25 cellular contexts compared by ENCODE assay signal in the genomic region with DNA sequence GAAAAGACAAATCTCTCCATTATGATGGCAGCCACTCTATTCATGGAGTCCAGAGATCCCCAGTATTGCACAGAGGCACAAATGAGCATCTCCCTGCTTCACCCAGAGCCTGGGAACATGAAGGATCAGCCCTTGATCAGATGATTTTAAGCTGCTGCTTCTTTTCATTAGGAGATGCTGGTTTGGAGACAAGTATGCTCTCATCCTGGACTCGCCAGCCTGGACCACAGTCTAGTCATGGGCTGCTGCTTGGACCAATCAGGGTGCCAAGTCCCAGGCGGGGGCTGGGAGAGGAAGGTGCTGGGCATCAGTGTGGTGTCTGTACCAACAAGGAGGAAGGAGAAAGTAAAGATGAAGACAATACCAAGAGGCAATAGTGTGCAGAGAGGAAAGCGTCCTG.
"Had no signal": no experiment of that assay in that cellular context is flagged by ENCODE, and none has a peak within 500 bp of the region (broad histone marks: within the 10 kb centered on the region; RNA-seq: fewer than 3 reads in every experiment).

No MANE protein-coding gene starts in this region.

- H3K27ac ChIP-seq: colonic mucosa, coronary artery, dorsolateral prefrontal cortex, epithelial cell of prostate, esophagus muscularis mucosa, esophagus squamous epithelium, foreskin keratinocyte, gastrocnemius medialis, gastroesophageal sphincter, heart left ventricle, heart right ventricle had no signal

- H3K27ac Mint-ChIP-seq: dendritic cell treated with granulocyte-macrophage colony-stimulating factor and Interleukin-4, amounts not matched to agents 40 ng/mL and 50 ng/mL, for 4 days; effector memory CD8-positive, alpha-beta T cell; endodermal cell had no signal

- H3K27me3 ChIP-seq: colonic mucosa, esophagus muscularis mucosa, esophagus squamous epithelium, foreskin keratinocyte, gastroesophageal sphincter had no signal

- DNase-seq: colonic mucosa; cortex of kidney; dermis blood vessel endothelial cell; dorsolateral prefrontal cortex; effector CD4-positive, alpha-beta T cell; effector CD8-positive, alpha-beta T cell; effector memory CD4-positive, alpha-beta T cell; effector memory CD8-positive, alpha-beta T cell; endodermal cell; erythroblast; esophagus squamous epithelium; foreskin fibroblast; foreskin keratinocyte; foreskin melanocyte; gastrocnemius medialis; glutamatergic neuron; head of caudate nucleus; heart left ventricle; heart right ventricle had no signal

- H3K4me3 ChIP-seq: colonic mucosa, coronary artery, dorsolateral prefrontal cortex, esophagus muscularis mucosa, esophagus squamous epithelium, gastrocnemius medialis, gastroesophageal sphincter, heart left ventricle, heart right ventricle had no signal

- H3K4me1 ChIP-seq: colonic mucosa, esophagus muscularis mucosa, foreskin keratinocyte, gastrocnemius medialis, gastroesophageal sphincter, heart left ventricle, heart right ventricle had no signal

- H3K4me3 Mint-ChIP-seq: dendritic cell treated with granulocyte-macrophage colony-stimulating factor and Interleukin-4, amounts not matched to agents 40 ng/mL and 50 ng/mL, for 4 days; effector memory CD8-positive, alpha-beta T cell; endodermal cell had no signal

- ATAC-seq: effector memory CD8-positive, alpha-beta T cell; esophagus mucosa; foreskin keratinocyte; gastrocnemius medialis; gastroesophageal sphincter; heart left ventricle; heart right ventricle had no signal

- H3K36me3 ChIP-seq: colonic mucosa, esophagus muscularis mucosa, esophagus squamous epithelium, gastrocnemius medialis, gastroesophageal sphincter, heart left ventricle, heart right ventricle had no signal

- H3K4me1 Mint-ChIP-seq: endodermal cell had no signal

- H3K9me3 Mint-ChIP-seq: dendritic cell treated with granulocyte-macrophage colony-stimulating factor and Interleukin-4, amounts not matched to agents 40 ng/mL and 50 ng/mL, for 4 days; effector memory CD8-positive, alpha-beta T cell; endodermal cell had no signal

- H3K27me3 Mint-ChIP-seq: dendritic cell treated with granulocyte-macrophage colony-stimulating factor and Interleukin-4, amounts not matched to agents 40 ng/mL and 50 ng/mL, for 4 days had no signal

- H3K9me3 ChIP-seq: colonic mucosa, esophagus muscularis mucosa, esophagus squamous epithelium, gastrocnemius medialis, gastroesophageal sphincter, heart left ventricle, heart right ventricle had no signal
